In genomic region chr19:20154636-20155035, GRCh38 we compare ENCODE assay signal across 22 cellular contexts. TPM values are rescaled to one million over a fixed set of nuclear protein-coding genes. Genes with fewer than 3 reads are reported as not detected.
"Had no signal": no experiment of that assay in that cellular context is flagged by ENCODE, and none has a peak within 500 bp of the region (broad histone marks: within the 10 kb centered on the region; RNA-seq: fewer than 3 reads in every experiment).

No MANE protein-coding gene starts in this region.

- H3K4me3 ChIP-seq: cardiac muscle cell had no signal

- H3K27ac ChIP-seq: cardiac muscle cell had no signal

- DNase-seq: activated B cell treated with CpG ODN at 0.5 μM for 24 hours; activated CD4-positive, alpha-beta memory T cell treated with anti-CD3 and anti-CD28 coated beads for 36 hours; activated CD4-positive, alpha-beta T cell treated with anti-CD3 and anti-CD28 coated beads, Interleukin-2, amount 10 ng/mL, durations not matched to agents 7 days and 5 days; activated CD8-positive, alpha-beta memory T cell treated with anti-CD3 and anti-CD28 coated beads for 24 hours; activated gamma-delta T cell; activated naive CD4-positive, alpha-beta T cell treated with anti-CD3 and anti-CD28 coated beads for 36 hours; activated T-cell treated with anti-CD3 and anti-CD28 coated beads, Interleukin-2, amount 50 U/mL, for 4 hours; KG1; NCI-H1105 treated with DMSO at 0.1 percent for 48 hours; NCI-H1436 treated with DMSO at 0.1 percent for 48 hours; NCI-H2029; NCI-H2107; NCI-H2171 treated with DMSO at 0.1 percent for 48 hours; NCI-H226; NCI-H82; NK-92 treated with Interleukin-12 subunit alpha and Interleukin-12 subunit beta, amount 100 ng/mL, for 24 hours; OCI-M1; SHP77 treated with DMSO at 0.1 percent for 48 hours; T-helper 17 cell; T-helper 9 cell had no signal

- H3K36me3 ChIP-seq: cardiac muscle cell had no signal

- H3K27me3 ChIP-seq: cardiac muscle cell had no signal

RNA-seq across cellular contexts. Expression of gene ZNF486, which starts 12.4 kb away (rescaled TPM):
- total RNA-seq: NCI-H460 had no signal
